ENCODE assay signal across 2 cellular contexts in the genomic region with DNA sequence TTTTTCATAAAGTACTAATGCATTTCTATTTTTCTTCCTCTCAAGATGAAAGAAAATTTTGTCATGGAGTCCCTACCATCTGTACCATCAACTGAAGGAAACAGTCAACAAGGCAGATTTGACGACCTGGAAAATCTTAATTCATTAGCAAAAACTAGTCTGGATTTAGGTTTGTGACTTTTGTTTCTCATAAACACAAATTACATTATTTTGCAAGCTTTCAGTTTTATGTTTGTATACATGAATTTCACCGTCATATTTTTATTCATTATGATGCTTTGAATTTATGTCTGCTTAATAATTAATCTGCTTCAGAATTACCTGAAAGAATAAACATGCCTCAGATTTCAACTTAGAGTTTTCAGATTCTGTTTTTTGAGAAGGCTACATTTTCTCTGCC.
TF ChIP-seq lines count a peak whose summit lies in the region.

No MANE protein-coding gene starts in this region.

TF ChIP-seq in HepG2, 621 proteins besides CTCF, POLR2A, EP300 and RAD21 (continued from another document):
- TF ChIP-seq HOXA5 (CRISPR knock-in tag; IDR thresholded peaks at IDR 0.05) (no peak), ZSCAN21 (CRISPR knock-in tag; IDR thresholded peaks at IDR 0.05; ENCODE audit: borderline replicate concordance) (no peak), RBM39 (IDR thresholded peaks at IDR 0.05; ENCODE audit: low read depth, low read length, poor library complexity, severe bottlenecking) (no peak), ZKSCAN1 (IDR thresholded peaks at IDR 0.05; ENCODE audit: low read length) (no peak)
- TF ChIP-seq, protein P1, sequence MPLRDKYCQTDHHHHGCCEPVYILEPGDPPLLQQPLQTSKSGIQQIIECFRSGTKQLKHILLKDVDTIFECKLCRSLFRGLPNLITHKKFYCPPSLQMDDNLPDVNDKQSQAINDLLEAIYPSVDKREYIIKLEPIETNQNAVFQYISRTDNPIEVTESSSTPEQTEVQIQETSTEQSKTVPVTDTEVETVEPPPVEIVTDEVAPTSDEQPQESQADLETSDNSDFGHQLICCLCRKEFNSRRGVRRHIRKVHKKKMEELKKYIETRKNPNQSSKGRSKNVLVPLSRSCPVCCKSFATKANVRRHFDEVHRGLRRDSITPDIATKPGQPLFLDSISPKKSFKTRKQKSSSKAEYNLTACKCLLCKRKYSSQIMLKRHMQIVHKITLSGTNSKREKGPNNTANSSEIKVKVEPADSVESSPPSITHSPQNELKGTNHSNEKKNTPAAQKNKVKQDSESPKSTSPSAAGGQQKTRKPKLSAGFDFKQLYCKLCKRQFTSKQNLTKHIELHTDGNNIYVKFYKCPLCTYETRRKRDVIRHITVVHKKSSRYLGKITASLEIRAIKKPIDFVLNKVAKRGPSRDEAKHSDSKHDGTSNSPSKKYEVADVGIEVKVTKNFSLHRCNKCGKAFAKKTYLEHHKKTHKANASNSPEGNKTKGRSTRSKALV (CRISPR knock-in tag; IDR thresholded peaks at IDR 0.05): no peak

TF ChIP-seq in K562, 482 proteins besides CTCF, POLR2A, EP300 and RAD21:
- TF ChIP-seq, protein P2, sequence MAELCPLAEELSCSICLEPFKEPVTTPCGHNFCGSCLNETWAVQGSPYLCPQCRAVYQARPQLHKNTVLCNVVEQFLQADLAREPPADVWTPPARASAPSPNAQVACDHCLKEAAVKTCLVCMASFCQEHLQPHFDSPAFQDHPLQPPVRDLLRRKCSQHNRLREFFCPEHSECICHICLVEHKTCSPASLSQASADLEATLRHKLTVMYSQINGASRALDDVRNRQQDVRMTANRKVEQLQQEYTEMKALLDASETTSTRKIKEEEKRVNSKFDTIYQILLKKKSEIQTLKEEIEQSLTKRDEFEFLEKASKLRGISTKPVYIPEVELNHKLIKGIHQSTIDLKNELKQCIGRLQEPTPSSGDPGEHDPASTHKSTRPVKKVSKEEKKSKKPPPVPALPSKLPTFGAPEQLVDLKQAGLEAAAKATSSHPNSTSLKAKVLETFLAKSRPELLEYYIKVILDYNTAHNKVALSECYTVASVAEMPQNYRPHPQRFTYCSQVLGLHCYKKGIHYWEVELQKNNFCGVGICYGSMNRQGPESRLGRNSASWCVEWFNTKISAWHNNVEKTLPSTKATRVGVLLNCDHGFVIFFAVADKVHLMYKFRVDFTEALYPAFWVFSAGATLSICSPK (IDR thresholded peaks at IDR 0.05; ENCODE audit: borderline replicate concordance): no peak
- no peak for TF ChIP-seq PHTF2 (CRISPR knock-in tag; IDR thresholded peaks at IDR 0.05)
- peak; percentile 20; the same call in 1 of the 2 replicates for TF ChIP-seq C11orf30 (IDR thresholded peaks at IDR 0.05; ENCODE audit: low read depth)
- TF ChIP-seq POLR2G (IDR thresholded peaks at IDR 0.05; ENCODE audit: low read depth, low read length): no peak
- TF ChIP-seq GATA2 (CRISPR knock-in tag; IDR thresholded peaks at IDR 0.05): no peak
- no peak for TF ChIP-seq ZNF586 (CRISPR knock-in tag; conservative IDR thresholded peaks at IDR 0.05)
- TF ChIP-seq ZNF316 (IDR thresholded peaks at IDR 0.05): peak; percentile 24; the same call in 1 of the 2 replicates
- TF ChIP-seq ZBTB17 (CRISPR knock-in tag; IDR thresholded peaks at IDR 0.05): no peak
- no peak for TF ChIP-seq ZNF174 (CRISPR knock-in tag; IDR thresholded peaks at IDR 0.05)
- no peak for TF ChIP-seq HSF4 (CRISPR knock-in tag; IDR thresholded peaks at IDR 0.05; ENCODE audit: borderline replicate concordance)
